6 cellular contexts compared by ENCODE assay signal in genomic region chr17:80744725-80745124, GRCh38.
DNase-seq lines count a peak whose midpoint lies in the region; TF ChIP-seq lines count a peak whose summit lies in the region.
"Not testable (repeated sequence)": the region's sequence is repeated elsewhere in the genome, so short reads cannot be mapped to it uniquely, and the experiment has no call there.

No MANE protein-coding gene starts in this region.

- H3K79me2 ChIP-seq in Karpas-422 (ENCODE audit: low read length) = peaks cover 26% of the 10 kb centered on the region
- not testable (repeated sequence) for H3K79me2 ChIP-seq in neural progenitor cell (ENCODE audit: low read depth)

- H4K20me1 ChIP-seq in Karpas-422 (ENCODE audit: insufficient read depth, low read depth, low read length); neural progenitor cell (ENCODE audit: low read depth): not testable (repeated sequence)

- H3K4me3 Mint-ChIP-seq in activated naive CD4-positive, alpha-beta T cell treated with anti-CD3 and anti-CD28 coated beads, Interleukin-2, amount 50 U/mL, for 24 hours; neural progenitor cell: not testable (repeated sequence)

- peaks cover 16% of the 10 kb centered on the region for H3K36me3 Mint-ChIP-seq in activated naive CD4-positive, alpha-beta T cell treated with anti-CD3 and anti-CD28 coated beads, Interleukin-2, amount 50 U/mL, for 24 hours
- H3K36me3 Mint-ChIP-seq in neural progenitor cell = peaks cover 24% of the 10 kb centered on the region

- not testable (repeated sequence) for DNase-seq in Karpas-422; neural progenitor cell (ENCODE audit: low spot score)
- peak; percentile 42 for DNase-seq in activated CD8-positive, alpha-beta memory T cell treated with anti-CD3 and anti-CD28 coated beads for 24 hours
- peak; percentile 9 for DNase-seq in ecto neural progenitor cell (ENCODE audit: low spot score)
- peak; percentile 5 for DNase-seq in stimulated activated CD8-positive, alpha-beta memory T cell treated with anti-CD3 and anti-CD28 coated beads, Interleukin-4, amount 100 ng/mL, for 48 hours

- peaks cover 55% of the 10 kb centered on the region for H3K4me1 Mint-ChIP-seq in activated naive CD4-positive, alpha-beta T cell treated with anti-CD3 and anti-CD28 coated beads, Interleukin-2, amount 50 U/mL, for 24 hours
- H3K4me1 Mint-ChIP-seq in neural progenitor cell = not testable (repeated sequence)

- H3K9ac ChIP-seq in Karpas-422 (ENCODE audit: low read length); neural progenitor cell: not testable (repeated sequence)

- H3F3A ChIP-seq in neural progenitor cell (ENCODE audit: low read depth) = not testable (repeated sequence)

- H3K27me3 ChIP-seq in Karpas-422 (ENCODE audit: low read length); neural progenitor cell: not testable (repeated sequence)

- H3K4me2 ChIP-seq in Karpas-422 (ENCODE audit: low read depth, low read length, poor library complexity, severe bottlenecking); neural progenitor cell: not testable (repeated sequence)

- H3K27me3 Mint-ChIP-seq in activated naive CD4-positive, alpha-beta T cell treated with anti-CD3 and anti-CD28 coated beads, Interleukin-2, amount 50 U/mL, for 24 hours; neural progenitor cell (ENCODE audit: insufficient read depth, low read depth): not testable (repeated sequence)

- H3K9me2 ChIP-seq in Karpas-422 (replicated peaks; ENCODE audit: insufficient read depth, low read length) = not testable (repeated sequence)

- H3K9me3 Mint-ChIP-seq in activated naive CD4-positive, alpha-beta T cell treated with anti-CD3 and anti-CD28 coated beads, Interleukin-2, amount 50 U/mL, for 24 hours; neural progenitor cell: not testable (repeated sequence)

- H3K27ac Mint-ChIP-seq in activated naive CD4-positive, alpha-beta T cell treated with anti-CD3 and anti-CD28 coated beads, Interleukin-2, amount 50 U/mL, for 24 hours = peak overlapping the region; percentile 83
- H3K27ac Mint-ChIP-seq in neural progenitor cell = peak overlapping the region; percentile 22

- not testable (repeated sequence) for H3K4me3 ChIP-seq in Karpas-422 (ENCODE audit: low read length); neural progenitor cell

- H3K4me1 ChIP-seq in Karpas-422 (ENCODE audit: low read length); neural progenitor cell: not testable (repeated sequence)

- H3K36me3 ChIP-seq in Karpas-422 (ENCODE audit: insufficient read depth, low read length); neural progenitor cell: not testable (repeated sequence)

- not testable (repeated sequence) for H2AFZ ChIP-seq in Karpas-422 (ENCODE audit: low read length); neural progenitor cell (replicated peaks)

- not testable (repeated sequence) for TF ChIP-seq CTCF in neural progenitor cell (IDR thresholded peaks at IDR 0.05)

- H3K9me3 ChIP-seq in Karpas-422 (ENCODE audit: low read length); neural progenitor cell (ENCODE audit: low read depth): not testable (repeated sequence)

- peak overlapping the region; percentile 52 for H3K27ac ChIP-seq in Karpas-422 (ENCODE audit: low read length)
- H3K27ac ChIP-seq in neural progenitor cell = not testable (repeated sequence)
